Comparison of ENCODE assay signal across 1 cellular context in the genomic region with DNA sequence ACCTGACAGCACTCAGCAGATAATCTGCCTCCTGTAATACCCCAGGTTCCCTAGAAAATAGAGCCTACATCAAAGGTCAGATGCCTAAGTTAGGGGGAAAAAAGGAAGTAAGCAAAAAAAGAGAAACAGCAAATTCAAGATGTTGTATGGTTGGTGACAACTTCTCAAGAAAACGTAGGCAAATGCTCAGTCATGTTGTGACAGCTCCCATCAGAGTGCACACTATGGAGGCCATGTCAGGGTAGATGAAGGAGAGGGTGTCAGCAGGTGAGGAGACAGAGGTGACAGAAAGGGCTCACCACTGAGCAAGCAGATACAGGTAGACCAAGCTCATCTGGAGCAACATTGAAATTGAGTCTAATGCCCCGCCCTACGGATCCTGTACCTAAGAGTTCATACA.
TF ChIP-seq lines count a peak whose summit lies in the region.

No MANE protein-coding gene starts in this region.

TF ChIP-seq in neural cell, 6 proteins besides CTCF, POLR2A, EP300 and RAD21 (continued from another document):
- TF ChIP-seq TAF1 (IDR thresholded peaks at IDR 0.05; ENCODE audit: low read depth): no peak
- TF ChIP-seq, protein P1, sequence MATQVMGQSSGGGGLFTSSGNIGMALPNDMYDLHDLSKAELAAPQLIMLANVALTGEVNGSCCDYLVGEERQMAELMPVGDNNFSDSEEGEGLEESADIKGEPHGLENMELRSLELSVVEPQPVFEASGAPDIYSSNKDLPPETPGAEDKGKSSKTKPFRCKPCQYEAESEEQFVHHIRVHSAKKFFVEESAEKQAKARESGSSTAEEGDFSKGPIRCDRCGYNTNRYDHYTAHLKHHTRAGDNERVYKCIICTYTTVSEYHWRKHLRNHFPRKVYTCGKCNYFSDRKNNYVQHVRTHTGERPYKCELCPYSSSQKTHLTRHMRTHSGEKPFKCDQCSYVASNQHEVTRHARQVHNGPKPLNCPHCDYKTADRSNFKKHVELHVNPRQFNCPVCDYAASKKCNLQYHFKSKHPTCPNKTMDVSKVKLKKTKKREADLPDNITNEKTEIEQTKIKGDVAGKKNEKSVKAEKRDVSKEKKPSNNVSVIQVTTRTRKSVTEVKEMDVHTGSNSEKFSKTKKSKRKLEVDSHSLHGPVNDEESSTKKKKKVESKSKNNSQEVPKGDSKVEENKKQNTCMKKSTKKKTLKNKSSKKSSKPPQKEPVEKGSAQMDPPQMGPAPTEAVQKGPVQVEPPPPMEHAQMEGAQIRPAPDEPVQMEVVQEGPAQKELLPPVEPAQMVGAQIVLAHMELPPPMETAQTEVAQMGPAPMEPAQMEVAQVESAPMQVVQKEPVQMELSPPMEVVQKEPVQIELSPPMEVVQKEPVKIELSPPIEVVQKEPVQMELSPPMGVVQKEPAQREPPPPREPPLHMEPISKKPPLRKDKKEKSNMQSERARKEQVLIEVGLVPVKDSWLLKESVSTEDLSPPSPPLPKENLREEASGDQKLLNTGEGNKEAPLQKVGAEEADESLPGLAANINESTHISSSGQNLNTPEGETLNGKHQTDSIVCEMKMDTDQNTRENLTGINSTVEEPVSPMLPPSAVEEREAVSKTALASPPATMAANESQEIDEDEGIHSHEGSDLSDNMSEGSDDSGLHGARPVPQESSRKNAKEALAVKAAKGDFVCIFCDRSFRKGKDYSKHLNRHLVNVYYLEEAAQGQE (IDR thresholded peaks at IDR 0.05; ENCODE audit: borderline replicate concordance): no peak
